8 cellular contexts compared by ENCODE assay signal in genomic region chr11:66843776-66844495, GRCh38. TPM values are rescaled to one million over a fixed set of nuclear protein-coding genes. Genes with fewer than 3 reads are reported as not detected.
DNase-seq lines count a peak whose midpoint lies in the region; ATAC-seq and TF ChIP-seq lines count a peak whose summit lies in the region.

No MANE protein-coding gene starts in this region.

- ATAC-seq in HG03159 (IDR thresholded peaks at IDR 0.05; ENCODE audit: unreplicated experiment), result peak; percentile 12
- no peak for ATAC-seq in mucosa of descending colon
- no peak for ATAC-seq in HG02759 (IDR thresholded peaks at IDR 0.05; ENCODE audit: unreplicated experiment)
- no peak for ATAC-seq in GM19455 (IDR thresholded peaks at IDR 0.05; ENCODE audit: unreplicated experiment)
- ATAC-seq in GM21367 (IDR thresholded peaks at IDR 0.05; ENCODE audit: unreplicated experiment), result no peak

- H3K4me1 ChIP-seq in ACC112 (ENCODE audit: control insufficient read depth, insufficient read depth, low read length, unreplicated experiment), result peaks cover 36% of the 10 kb centered on the region
- H3K4me1 ChIP-seq in mucosa of descending colon (ENCODE audit: low read depth), result peaks cover 26% of the 10 kb centered on the region

- TF ChIP-seq CTCF in MCF 10A (IDR thresholded peaks at IDR 0.05; ENCODE audit: unreplicated experiment) (no peak), mucosa of descending colon (IDR thresholded peaks at IDR 0.05) (no peak)

- POLR2A ChIA-PET in MCF 10A (lab: Yijun Ruan, JAX), result interaction anchor here (0.6 to 3.8 kb wide), 29 partner anchors 10 to 568 kb away, joined by 3 to 74 read pairs (median 4); partner anchors contain the start of genes C11orf86 and PC

- DNase-seq in MCF 10A (ENCODE audit: unreplicated experiment) (no peak), mucosa of descending colon (no peak)
- no peak for DNase-seq in stimulated activated naive CD4-positive, alpha-beta T cell treated with Interleukin-2 at 50 U/mL for 16 hours (lab: John Stamatoyannopoulos, UW)

- peaks cover 52% of the 10 kb centered on the region for H3K79me2 ChIP-seq in ACC112 (ENCODE audit: control insufficient read depth, insufficient read depth, low read length, unreplicated experiment)

- H3K36me3 ChIP-seq in ACC112 (ENCODE audit: insufficient read depth, low read length) (peaks cover 3% of the 10 kb centered on the region; the same call in 1 of the 2 replicates), mucosa of descending colon (ENCODE audit: low read depth) (no peaks in the 10 kb centered on the region)

- BruUV-seq in MCF 10A (replicated peaks; lab: Mats Ljungman, UMichigan), result TSS peak; percentile 46

- no peaks in the 10 kb centered on the region for H3K9me3 Mint-ChIP-seq in MCF 10A (ENCODE audit: unreplicated experiment)

- H3K36me3 Mint-ChIP-seq in MCF 10A (ENCODE audit: insufficient read depth, unreplicated experiment), result peaks cover 76% of the 10 kb centered on the region

- peak overlapping the region; percentile 88 for H3K27ac ChIP-seq in ACC112 (ENCODE audit: low read depth, low read length)

- intact Hi-C loops in MCF 10A (cut with micrococcal nuclease) (loop anchor here (1.0 to 5.0 kb wide), 3 partner anchors 113 to 178 kb away; partner anchors contain the start of genes PC and SYT12), mucosa of descending colon (cut with DNase I, micrococcal nuclease) (no loop called here)

- H3K4me3 ChIP-seq in ACC112 (ENCODE audit: low read depth, low read length) (peak overlapping the region; percentile 98), mucosa of descending colon (peak overlapping the region; percentile 90)

- peak overlapping the region; percentile 94 for H3K27ac Mint-ChIP-seq in MCF 10A (ENCODE audit: low read depth, unreplicated experiment)

- no peaks in the 10 kb centered on the region for H3K9me3 ChIP-seq in mucosa of descending colon

- H3K4me3 Mint-ChIP-seq in MCF 10A (ENCODE audit: unreplicated experiment), result peak overlapping the region; percentile 82

- peaks cover 28% of the 10 kb centered on the region for H3K4me1 Mint-ChIP-seq in MCF 10A (ENCODE audit: insufficient read depth, unreplicated experiment)

- CTCF ChIA-PET in MCF 10A (lab: Yijun Ruan, JAX), result interaction anchor here (0.6 to 5.4 kb wide), 7 partner anchors 10 to 276 kb away, joined by 3 to 36 read pairs (median 3); partner anchors contain the start of gene C11orf86

- H3K27me3 ChIP-seq in ACC112 (ENCODE audit: insufficient read depth, low read length), result no peaks in the 10 kb centered on the region

- H3K27me3 Mint-ChIP-seq in MCF 10A (ENCODE audit: insufficient read depth, unreplicated experiment), result no peaks in the 10 kb centered on the region

- H2AFZ ChIP-seq in ACC112 (ENCODE audit: low read length, unreplicated experiment), result peak overlapping the region; percentile 80

RNA-seq across cellular contexts. Expression of gene RCE1, which starts 0.7 kb away (rescaled TPM):
- total RNA-seq in MCF 10A (2022) (23.3 and 27.7 TPM in 2 replicates), mucosa of descending colon (10 to 100 TPM; 24.9 to 27.2 (median 27.2) TPM)

RNA-seq across cellular contexts. Expression of gene LRFN4, which starts 12.9 kb away (rescaled TPM):
- total RNA-seq in MCF 10A (2022), result 30.4 and 39.9 TPM in 2 replicates
- 10 to 100 TPM; 20.3 to 29.1 (median 27.8) TPM for total RNA-seq in mucosa of descending colon
